ENCODE assay signal across 22 cellular contexts in genomic region chr10:87589653-87590052, GRCh38.
DNase-seq lines count a peak whose midpoint lies in the region; FAIRE-seq and TF ChIP-seq lines count a peak whose summit lies in the region.
"Had no signal": no experiment of that assay in that cellular context is flagged by ENCODE, and none has a peak within 500 bp of the region (broad histone marks: within the 10 kb centered on the region; RNA-seq: fewer than 3 reads in every experiment).

No MANE protein-coding gene starts in this region.

- H3K27ac ChIP-seq in astrocyte (ENCODE audit: low read depth, low read length) (no peak overlapping the region), small intestine (ENCODE audit: low read depth in 1 of 2, low read length in 1 of 2) (peak overlapping the region in 1 of 2 donors; percentile 65), right atrium auricular region (no peak overlapping the region)
- H3K27ac ChIP-seq: BLaER1 treated with 17β-estradiol and CSF1 and Interleukin-3, amounts not matched to agents 10 nM and 100 nM; VCaP had no signal

- no peak overlapping the region for H3K9ac ChIP-seq in astrocyte (ENCODE audit: low read length)
- H3K9ac ChIP-seq: BLaER1 treated with 17β-estradiol and CSF1 and Interleukin-3, amounts not matched to agents 10 nM and 100 nM had no signal

- DNase-seq in HCEC 1CT (peak; percentile 64), astrocyte (ENCODE audit: low read depth) (peak; percentile 52), fibroblast of the aortic adventitia (ENCODE audit: low read depth) (peak; percentile 8), small intestine (peak; percentile 27), islet precursor cell (no peak), right atrium auricular region (ENCODE audit: low spot score) (no peak)
- DNase-seq in activated naive CD8-positive, alpha-beta T cell treated with anti-CD3 and anti-CD28 coated beads for 36 hours: no peak
- DNase-seq in stimulated activated CD4-positive, alpha-beta T cell treated with anti-CD3 and anti-CD28 coated beads, Interleukin-1b, Interleukin-23, amount 100 ng/mL, for 48 hours: no peak
- DNase-seq: activated CD4-positive, alpha-beta T cell treated with anti-CD3 and anti-CD28 coated beads, Interleukin-2, amount 10 ng/mL, durations not matched to agents 7 days and 5 days; caudate nucleus; head of caudate nucleus; immature natural killer cell; NCI-H1694; NCI-H82; occipital lobe; OCI-M1; stimulated activated CD4-positive, alpha-beta T cell treated with anti-CD3 and anti-CD28 coated beads, Interleukin-15, amount 100 ng/mL, for 24 hours had no signal

- H3K4me3 ChIP-seq in astrocyte (ENCODE audit: insufficient read depth, low read depth, low read length) (no peak overlapping the region), fibroblast of the aortic adventitia (ENCODE audit: low read depth, low read length) (no peak overlapping the region), small intestine (ENCODE audit: low read depth in 1 of 2, low read length in 2 of 2) (no peak overlapping the region), right atrium auricular region (no peak overlapping the region)
- H3K4me3 ChIP-seq: BLaER1 treated with 17β-estradiol and CSF1 and Interleukin-3, amounts not matched to agents 10 nM and 100 nM; lung had no signal

- WGBS in small intestine, 3 donors: 16 to 36% (median 20%) methylated on average over 3 of the region's 3 CpGs

- no peaks in the 10 kb centered on the region for H3K36me3 Mint-ChIP-seq in astrocyte (ENCODE audit: low read depth, unreplicated experiment)
- H3K36me3 Mint-ChIP-seq in activated naive CD8-positive, alpha-beta T cell treated with anti-CD3 and anti-CD28 coated beads for 36 hours: no peaks in the 10 kb centered on the region
- H3K36me3 Mint-ChIP-seq: immature natural killer cell had no signal

- peaks cover 6% of the 10 kb centered on the region for H3K27me3 Mint-ChIP-seq in astrocyte (ENCODE audit: low read depth, unreplicated experiment)
- no peaks in the 10 kb centered on the region for H3K27me3 Mint-ChIP-seq in activated naive CD8-positive, alpha-beta T cell treated with anti-CD3 and anti-CD28 coated beads for 36 hours
- H3K27me3 Mint-ChIP-seq: activated T-helper 17 cell treated with anti-CD3 and anti-CD28 coated beads, Interleukin-2, amount 50 U/mL, for 72 hours had no signal

- H4K20me1 ChIP-seq in astrocyte (ENCODE audit: insufficient read depth, low read length): no peaks in the 10 kb centered on the region
- H4K20me1 ChIP-seq: BLaER1 treated with 17β-estradiol and CSF1 and Interleukin-3, amounts not matched to agents 10 nM and 100 nM had no signal

- H3K79me2 ChIP-seq in astrocyte (ENCODE audit: insufficient read depth, low read length): no peaks in the 10 kb centered on the region

- H3K27me3 ChIP-seq in astrocyte (ENCODE audit: insufficient read depth, low read length) (no peaks in the 10 kb centered on the region), small intestine (ENCODE audit: control insufficient read depth in 2 of 2, insufficient read depth in 2 of 2, low read length in 2 of 2) (no peaks in the 10 kb centered on the region), right atrium auricular region (no peaks in the 10 kb centered on the region)
- H3K27me3 ChIP-seq: BLaER1 treated with 17β-estradiol and CSF1 and Interleukin-3, amounts not matched to agents 10 nM and 100 nM had no signal

- no peak for TF ChIP-seq CTCF in astrocyte (IDR thresholded peaks at IDR 0.05; ENCODE audit: insufficient read depth, low read depth, low read length)
- no peak for TF ChIP-seq CTCF in fibroblast of the aortic adventitia (IDR thresholded peaks at IDR 0.05; ENCODE audit: insufficient read depth, low read length)
- TF ChIP-seq CTCF in right atrium auricular region (IDR thresholded peaks at IDR 0.05): no peak

- H3K36me3 ChIP-seq in astrocyte (ENCODE audit: insufficient read depth, low read length) (no peaks in the 10 kb centered on the region), small intestine (ENCODE audit: control insufficient read depth in 2 of 2, insufficient read depth in 2 of 2, low read length in 2 of 2) (no peaks in the 10 kb centered on the region), right atrium auricular region (no peaks in the 10 kb centered on the region)
- H3K36me3 ChIP-seq: BLaER1 treated with 17β-estradiol and CSF1 and Interleukin-3, amounts not matched to agents 10 nM and 100 nM had no signal

- peak overlapping the region; percentile 43 for H3K4me2 ChIP-seq in astrocyte (ENCODE audit: low read length)
- H3K4me2 ChIP-seq: BLaER1 treated with 17β-estradiol and CSF1 and Interleukin-3, amounts not matched to agents 10 nM and 100 nM had no signal

- H3K4me1 ChIP-seq in astrocyte (ENCODE audit: insufficient read depth, low read length) (peaks cover 9% of the 10 kb centered on the region), small intestine (ENCODE audit: control insufficient read depth in 2 of 2, insufficient read depth in 1 of 2, low read depth in 1 of 2, low read length in 1 of 2) (peaks cover 6 to 9% of the 10 kb centered on the region in 2 donors), right atrium auricular region (peaks cover 0 to 4% of the 10 kb centered on the region in 2 donors)
- H3K4me1 ChIP-seq: BLaER1 treated with 17β-estradiol and CSF1 and Interleukin-3, amounts not matched to agents 10 nM and 100 nM had no signal

- peaks cover 5% of the 10 kb centered on the region for H3K4me1 Mint-ChIP-seq in astrocyte (ENCODE audit: low read depth, unreplicated experiment)
- peaks cover 2% of the 10 kb centered on the region for H3K4me1 Mint-ChIP-seq in activated naive CD8-positive, alpha-beta T cell treated with anti-CD3 and anti-CD28 coated beads for 36 hours
- H3K4me1 Mint-ChIP-seq: activated CD4-positive, alpha-beta T cell treated with anti-CD3 and anti-CD28 coated beads, Interleukin-2, amount 10 ng/mL, durations not matched to agents 7 days and 5 days; activated T-helper 17 cell treated with anti-CD3 and anti-CD28 coated beads, Interleukin-2, amount 50 U/mL, for 72 hours; immature natural killer cell had no signal

- H3K9me3 Mint-ChIP-seq in astrocyte (ENCODE audit: unreplicated experiment): no peaks in the 10 kb centered on the region
- H3K9me3 Mint-ChIP-seq in activated naive CD8-positive, alpha-beta T cell treated with anti-CD3 and anti-CD28 coated beads for 36 hours: no peaks in the 10 kb centered on the region
- H3K9me3 Mint-ChIP-seq: activated T-helper 17 cell treated with anti-CD3 and anti-CD28 coated beads, Interleukin-2, amount 50 U/mL, for 72 hours; immature natural killer cell; T-helper 1 cell treated with Interleukin-12 subunit alpha and Interleukin-12 subunit beta and Interleukin-4 antibody, amounts not matched to agents 30 μg/mL and 1 μg/mL, for 36 hours had no signal

- no peak overlapping the region for H3K27ac Mint-ChIP-seq in astrocyte (ENCODE audit: unreplicated experiment)
- H3K27ac Mint-ChIP-seq in activated naive CD8-positive, alpha-beta T cell treated with anti-CD3 and anti-CD28 coated beads for 36 hours: no peak overlapping the region
- H3K27ac Mint-ChIP-seq: activated CD4-positive, alpha-beta T cell treated with anti-CD3 and anti-CD28 coated beads, Interleukin-2, amount 10 ng/mL, durations not matched to agents 7 days and 5 days; activated T-helper 17 cell treated with anti-CD3 and anti-CD28 coated beads, Interleukin-2, amount 50 U/mL, for 72 hours; immature natural killer cell; T-helper 1 cell treated with Interleukin-12 subunit alpha and Interleukin-12 subunit beta and Interleukin-4 antibody, amounts not matched to agents 30 μg/mL and 1 μg/mL, for 36 hours had no signal

- H3K9me3 ChIP-seq in astrocyte (ENCODE audit: insufficient read depth, low read depth, low read length) (no peaks in the 10 kb centered on the region), small intestine (ENCODE audit: control insufficient read depth, low read depth) (no peaks in the 10 kb centered on the region), right atrium auricular region (no peaks in the 10 kb centered on the region)
- H3K9me3 ChIP-seq: BLaER1 treated with 17β-estradiol and CSF1 and Interleukin-3, amounts not matched to agents 10 nM and 100 nM had no signal

- FAIRE-seq in astrocyte (lab: Jason Lieb, UNC) (no peak), small intestine (lab: Jason Lieb, UNC) (no peak)

- H2AFZ ChIP-seq in astrocyte (ENCODE audit: low read depth, low read length): no peak overlapping the region

- H3K4me3 Mint-ChIP-seq in astrocyte (ENCODE audit: unreplicated experiment): no peak overlapping the region
- no peak overlapping the region for H3K4me3 Mint-ChIP-seq in activated naive CD8-positive, alpha-beta T cell treated with anti-CD3 and anti-CD28 coated beads for 36 hours
- H3K4me3 Mint-ChIP-seq: activated CD4-positive, alpha-beta T cell treated with anti-CD3 and anti-CD28 coated beads, Interleukin-2, amount 10 ng/mL, durations not matched to agents 7 days and 5 days; activated T-helper 17 cell treated with anti-CD3 and anti-CD28 coated beads, Interleukin-2, amount 50 U/mL, for 72 hours; immature natural killer cell; T-helper 1 cell treated with Interleukin-12 subunit alpha and Interleukin-12 subunit beta and Interleukin-4 antibody, amounts not matched to agents 30 μg/mL and 1 μg/mL, for 36 hours had no signal

Comparison
In these comparisons a context has a peak if more than half of its experiments do, and no peak if none do; other contexts are left out.
1. DNase-seq: peak in HCEC 1CT (single experiment), astrocyte (single experiment), fibroblast of the aortic adventitia (single experiment) and small intestine (single experiment); none in activated naive CD8-positive, alpha-beta T cell treated with anti-CD3 and anti-CD28 coated beads for 36 hours (single experiment), islet precursor cell (single experiment), stimulated activated CD4-positive, alpha-beta T cell treated with anti-CD3 and anti-CD28 coated beads, Interleukin-1b, Interleukin-23, amount 100 ng/mL, for 48 hours (single experiment) and right atrium auricular region (single experiment).